In genomic region chr18:56447972-56448371, GRCh38 we compare ENCODE assay signal across 22 cellular contexts.
DNase-seq lines count a peak whose midpoint lies in the region; ATAC-seq, FAIRE-seq and TF ChIP-seq lines count a peak whose summit lies in the region.
"Had no signal": no experiment of that assay in that cellular context is flagged by ENCODE, and none has a peak within 500 bp of the region (broad histone marks: within the 10 kb centered on the region; RNA-seq: fewer than 3 reads in every experiment).

No MANE protein-coding gene starts in this region.

- no peak for TF ChIP-seq RAD21 in H1 (IDR thresholded peaks at IDR 0.05 in 1 of 2, conservative IDR thresholded peaks at IDR 0.05 in 1 of 2; ENCODE audit: low read depth in 2 of 2, low read length in 2 of 2)

- CTCF ChIA-PET in H1 (lab: Charles Lee; ENCODE audit: partially characterized antibody), result interaction anchor here (0.7 kb wide), 1 partner anchor 9 kb away, joined by 3 read pairs; no protein-coding TSS in a partner anchor

- no peak overlapping the region for H3K23ac ChIP-seq in H1 (ENCODE audit: insufficient read length)

- H3K4me3 ChIP-seq in AG10803 (ENCODE audit: low read length), result no peak overlapping the region
- no peak overlapping the region for H3K4me3 ChIP-seq in H1 (ENCODE audit: extremely low read depth in 1 of 4, insufficient read depth in 2 of 4, low read depth in 3 of 4, low read length in 4 of 4)
- H3K4me3 ChIP-seq in rectal smooth muscle tissue (ENCODE audit: low read length), result peak overlapping the region; percentile 14
- H3K4me3 ChIP-seq in HAP-1, result no peak overlapping the region
- H3K4me3 ChIP-seq: coronary artery had no signal

- H4K5ac ChIP-seq in H1 (ENCODE audit: insufficient read length, low read depth, low read length), result no peak overlapping the region

- H4K91ac ChIP-seq in H1 (replicated peaks; ENCODE audit: insufficient read length, low read length), result no peak overlapping the region

- TF ChIP-seq EP300 in H1 (IDR thresholded peaks at IDR 0.05; ENCODE audit: borderline replicate concordance in 1 of 2, low read depth in 2 of 2, low read length in 2 of 2), result no peak

- H3K56ac ChIP-seq in H1 (replicated peaks; ENCODE audit: insufficient read length, low read depth, low read length), result no peak overlapping the region

- H2BK20ac ChIP-seq in H1 (ENCODE audit: low read length), result no peak overlapping the region

- no peak for ATAC-seq in GM18909 (IDR thresholded peaks at IDR 0.05; ENCODE audit: poor library complexity, unreplicated experiment)
- ATAC-seq: activated T-cell treated with anti-CD3 and anti-CD28 coated beads, Interleukin-2, amount 50 U/mL, for 4 hours; left colon; natural killer cell treated with Interleukin-12 subunit alpha and Interleukin-12 subunit beta and Interleukin-15 and Interleukin-18, amount 100 ng/mL, for 72 hours had no signal

- H3K4me1 ChIP-seq in H1 (replicated peaks in 1 of 4; ENCODE audit: control insufficient read depth in 3 of 4, insufficient read depth in 4 of 4, low read length in 3 of 4) (no peaks in the 10 kb centered on the region), rectal smooth muscle tissue (ENCODE audit: control insufficient read depth, insufficient read depth, low read length) (no peaks in the 10 kb centered on the region), HAP-1 (peaks cover 10% of the 10 kb centered on the region)
- H3K4me1 ChIP-seq: BE2C, Caco-2 had no signal

- H3K27me3 ChIP-seq in H1 (replicated peaks in 1 of 4; ENCODE audit: control insufficient read depth in 3 of 4, extremely low read depth in 1 of 4, insufficient read depth in 3 of 4, low read length in 3 of 4) (no peaks in the 10 kb centered on the region; a peak in 1 of 7 replicates), rectal smooth muscle tissue (ENCODE audit: control insufficient read depth, insufficient read depth, low read length) (no peaks in the 10 kb centered on the region), HAP-1 (ENCODE audit: low read depth) (no peaks in the 10 kb centered on the region)
- H3K27me3 ChIP-seq: BE2C had no signal

- H3K27me3 Mint-ChIP-seq in HFFc6 (ENCODE audit: insufficient read depth), result peaks cover 4% of the 10 kb centered on the region; the same call in 1 of the 2 replicates
- H3K27me3 Mint-ChIP-seq: natural killer cell treated with Interleukin-12 subunit alpha and Interleukin-12 subunit beta and Interleukin-15 and Interleukin-18, amount 100 ng/mL, for 72 hours had no signal

- H3K79me1 ChIP-seq in H1 (ENCODE audit: low read depth, low read length), result no peaks in the 10 kb centered on the region

- H3K9ac ChIP-seq in H1 (replicated peaks in 1 of 4; ENCODE audit: extremely low read depth in 1 of 4, low read depth in 3 of 4, low read length in 3 of 4), result peak overlapping the region in 1 of 4 experiments; percentile 8; a peak in 1 of 7 replicates
- H3K9ac ChIP-seq in rectal smooth muscle tissue (ENCODE audit: low read length), result no peak overlapping the region

- H3K9me3 ChIP-seq in H1 (ENCODE audit: insufficient read depth in 2 of 2, low read depth in 1 of 2, low read length in 1 of 2) (no peaks in the 10 kb centered on the region), HAP-1 (no peaks in the 10 kb centered on the region)
- H3K9me3 ChIP-seq: BE2C, Caco-2 had no signal

- no peak for TF ChIP-seq POLR2A in H1 (IDR thresholded peaks at IDR 0.05; ENCODE audit: control extremely low read depth in 1 of 2, low read depth in 2 of 2, low read length in 2 of 2)

- peak overlapping the region; percentile 75 for H2BK120ac ChIP-seq in H1 (replicated peaks; ENCODE audit: low read depth, low read length)

- no peak overlapping the region for H3K27ac Mint-ChIP-seq in HFFc6
- H3K27ac Mint-ChIP-seq: endodermal cell; mesothelial cell of epicardium; natural killer cell treated with Interleukin-12 subunit alpha and Interleukin-12 subunit beta and Interleukin-15 and Interleukin-18, amount 100 ng/mL, for 72 hours had no signal

- H3K4me3 Mint-ChIP-seq in HFFc6, result peak overlapping the region; percentile 59
- H3K4me3 Mint-ChIP-seq: activated T-cell treated with anti-CD3 and anti-CD28 coated beads, Interleukin-2, amount 50 U/mL, for 4 hours; endodermal cell; mesothelial cell of epicardium; natural killer cell treated with Interleukin-12 subunit alpha and Interleukin-12 subunit beta and Interleukin-15 and Interleukin-18, amount 100 ng/mL, for 72 hours had no signal

- H3K18ac ChIP-seq in H1 (ENCODE audit: extremely low read depth, low read length), result no peak overlapping the region

- H2AK5ac ChIP-seq in H1 (ENCODE audit: low read depth, low read length), result no peak overlapping the region

- no peak for TF ChIP-seq CTCF in AG10803 (conservative IDR thresholded peaks at IDR 0.05; ENCODE audit: low read length)
- no peak for TF ChIP-seq CTCF in HFFc6 (IDR thresholded peaks at IDR 0.05)
- TF ChIP-seq CTCF in H1 (IDR thresholded peaks at IDR 0.05; ENCODE audit: control extremely low read depth in 1 of 3, insufficient read depth in 1 of 3, low read depth in 1 of 3, low read length in 3 of 3), result no peak

- H3K36me3 ChIP-seq in H1 (ENCODE audit: control insufficient read depth in 2 of 4, insufficient read depth in 4 of 4, low read length in 3 of 4) (no peaks in the 10 kb centered on the region), rectal smooth muscle tissue (ENCODE audit: control insufficient read depth, insufficient read depth, low read length) (no peaks in the 10 kb centered on the region), HAP-1 (replicated peaks) (no peaks in the 10 kb centered on the region)
- H3K36me3 ChIP-seq: BE2C had no signal

- no peak for FAIRE-seq in H1 (lab: Jason Lieb, UNC)
- FAIRE-seq: bronchial epithelial cell, urothelium cell line had no signal

- no peak overlapping the region for H2BK15ac ChIP-seq in H1 (ENCODE audit: low read length)

- H2BK5ac ChIP-seq in H1 (ENCODE audit: low read depth, low read length), result no peak overlapping the region

- H3K4me2 ChIP-seq in H1 (ENCODE audit: insufficient read depth in 1 of 2, low read depth in 2 of 2, low read length in 2 of 2), result no peak overlapping the region

- no peaks in the 10 kb centered on the region for H3K23me2 ChIP-seq in H1 (ENCODE audit: low read depth, low read length)

- H3K27ac ChIP-seq in H1 (ENCODE audit: low read depth, low read length) (no peak overlapping the region), rectal smooth muscle tissue (ENCODE audit: low read depth, low read length) (no peak overlapping the region)
- H3K27ac ChIP-seq: coronary artery had no signal

- DNase-seq in AG10803 (ENCODE audit: low read depth), result peak; percentile 29
- DNase-seq in HFFc6, result no peak
- DNase-seq in H1 (ENCODE audit: low read depth in 1 of 2, low spot score in 2 of 2), result no peak
- no peak for DNase-seq in HAP-1 (ENCODE audit: low spot score in 2 of 2)
- no peak for DNase-seq in UCSD-AML1 (lab: John Stamatoyannopoulos, UW; ENCODE audit: unreplicated experiment)
- DNase-seq: activated CD4-positive, alpha-beta T cell treated with anti-CD3 and anti-CD28 coated beads for 1 hour; activated naive CD4-positive, alpha-beta T cell treated with Interleukin-2 at 50 U/mL for 16 hours; activated T-cell treated with anti-CD3 and anti-CD28 coated beads, Interleukin-2, amount 50 U/mL, for 4 hours; amygdala; BE2C; Caco-2; DND-41; endodermal cell; head of caudate nucleus; left colon had no signal

- no peak overlapping the region for H4K8ac ChIP-seq in H1 (ENCODE audit: extremely low read depth, insufficient read depth, low read length)

- no peaks in the 10 kb centered on the region for H4K20me1 ChIP-seq in H1 (replicated peaks in 1 of 2; ENCODE audit: control insufficient read depth in 1 of 2, insufficient read depth in 2 of 2, low read length in 2 of 2)

- H3K9me3 Mint-ChIP-seq in HFFc6, result no peaks in the 10 kb centered on the region
- H3K9me3 Mint-ChIP-seq: activated T-cell treated with anti-CD3 and anti-CD28 coated beads, Interleukin-2, amount 50 U/mL, for 4 hours; endodermal cell; mesothelial cell of epicardium; natural killer cell treated with Interleukin-12 subunit alpha and Interleukin-12 subunit beta and Interleukin-15 and Interleukin-18, amount 100 ng/mL, for 72 hours had no signal

- peak overlapping the region; percentile 94 for H2AFZ ChIP-seq in H1 (ENCODE audit: low read length)

- H3K36me3 Mint-ChIP-seq in HFFc6 (ENCODE audit: low read depth), result no peaks in the 10 kb centered on the region
- H3K36me3 Mint-ChIP-seq: mesothelial cell of epicardium; natural killer cell treated with Interleukin-12 subunit alpha and Interleukin-12 subunit beta and Interleukin-15 and Interleukin-18, amount 100 ng/mL, for 72 hours had no signal

- POLR2A ChIA-PET in H1 (lab: Charles Lee; ENCODE audit: partially characterized antibody), result no interaction called here

- WGBS in H1 (ENCODE audit: extremely low coverage in 1 of 2, insufficient coverage in 1 of 2, insufficient read length in 1 of 2, insufficient replicate concordance in 2 of 2, low coverage in 1 of 2, low lambda C conversion rate in 2 of 2, missing lambda C conversion rate in 1 of 2), 2 experiments, result 87% methylated on average over 2 of the region's 2 CpGs; no CpG with 5 or more reads in 1 of the 2 experiments

- H3K4ac ChIP-seq in H1 (replicated peaks; ENCODE audit: insufficient read length, low read depth, low read length), result no peak overlapping the region

- no peaks in the 10 kb centered on the region for H3K79me2 ChIP-seq in H1 (ENCODE audit: control insufficient read depth in 1 of 2, insufficient read depth in 2 of 2, low read length in 2 of 2)

- no peak overlapping the region for H3K14ac ChIP-seq in H1 (ENCODE audit: insufficient read length)

- in situ Hi-C loops in HAP-1 (cut with MboI; ENCODE audit: low sequenced_read_pairs), result no loop called here

- no peak overlapping the region for H2BK12ac ChIP-seq in H1 (ENCODE audit: low read depth, low read length)

- peaks cover 10% of the 10 kb centered on the region; the same call in 1 of the 2 replicates for H3K4me1 Mint-ChIP-seq in HFFc6 (ENCODE audit: low read depth)
- H3K4me1 Mint-ChIP-seq: endodermal cell, mesothelial cell of epicardium had no signal

TF ChIP-seq in H1, 55 proteins besides CTCF, POLR2A, EP300 and RAD21:
- TF ChIP-seq FOSL1 (IDR thresholded peaks at IDR 0.05; ENCODE audit: insufficient read depth, low read depth, low read length) (no peak), TAF7 (optimal IDR thresholded peaks at IDR 0.05; ENCODE audit: borderline replicate concordance, low read depth, low read length) (no peak), MAFK (IDR thresholded peaks at IDR 0.05; ENCODE audit: low read depth, low read length) (no peak), CEBPB (IDR thresholded peaks at IDR 0.05; ENCODE audit: low read depth, low read length) (no peak), CTBP2 (IDR thresholded peaks at IDR 0.05; ENCODE audit: borderline replicate concordance, insufficient read depth, insufficient read length, low read length) (no peak), KDM5A (IDR thresholded peaks at IDR 0.05; ENCODE audit: low read length) (no peak), TCF12 (IDR thresholded peaks at IDR 0.05; ENCODE audit: low read depth, low read length) (no peak), GABPA (IDR thresholded peaks at IDR 0.05; ENCODE audit: borderline replicate concordance, insufficient read depth, low read length) (no peak), NANOG (IDR thresholded peaks at IDR 0.05; ENCODE audit: insufficient read depth, low read depth, low read length, poor library complexity, severe bottlenecking) (no peak)
